ENCODE assay signal across 26 cellular contexts in the genomic region with DNA sequence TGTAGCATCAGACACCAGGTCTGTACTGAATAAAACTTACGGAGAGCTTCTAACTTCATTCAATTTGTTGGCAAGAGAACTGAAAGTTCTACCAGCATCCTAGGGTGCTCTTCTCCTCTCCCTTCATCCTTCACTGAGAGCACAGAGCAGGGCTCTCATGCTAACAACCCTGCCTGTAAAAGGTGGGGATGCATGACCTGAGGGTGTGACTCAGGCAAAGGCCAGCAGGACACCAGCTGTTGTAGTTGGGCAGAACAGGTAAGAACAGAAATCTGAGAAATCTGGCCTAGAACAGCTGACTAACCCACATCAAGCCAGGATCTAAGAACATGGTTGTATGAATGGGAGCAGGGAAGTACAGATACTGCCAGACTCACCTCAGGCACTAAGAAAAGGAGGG.
A peak's percentile ranks its signal among the peaks of the same experiment; 100 is the strongest.
DNase-seq lines count a peak whose midpoint lies in the region; TF ChIP-seq lines count a peak whose summit lies in the region.
"Had no signal": no experiment of that assay in that cellular context is flagged by ENCODE, and none has a peak within 500 bp of the region (broad histone marks: within the 10 kb centered on the region; RNA-seq: fewer than 3 reads in every experiment).

No MANE protein-coding gene starts in this region.

- H3K4me3 Mint-ChIP-seq in Calu3 (ENCODE audit: low read depth, unreplicated experiment), result peak overlapping the region; percentile 13
- H3K4me3 Mint-ChIP-seq: IgD-negative memory B cell, T-cell had no signal

- peak overlapping the region; percentile 26 for H3K9ac ChIP-seq in SK-N-MC (ENCODE audit: insufficient read length)
- H3K9ac ChIP-seq: KMS-11 had no signal

- intact Hi-C loops in Calu3 (cut with micrococcal nuclease; ENCODE audit: unreplicated experiment), result loop anchor here (5.0 kb wide), 1 partner anchor 63 kb away; no protein-coding TSS in a partner anchor
- intact Hi-C loops in ascending aorta (cut with DNase I), result loop anchor here (5.0 kb wide), 2 partner anchors 43 to 62 kb away; partner anchors contain the start of gene MYLK

- H3K4me1 Mint-ChIP-seq in Calu3 (ENCODE audit: low read depth, unreplicated experiment), result peaks cover 34% of the 10 kb centered on the region
- H3K4me1 Mint-ChIP-seq: CD4-positive, alpha-beta memory T cell; IgD-negative memory B cell; T-cell had no signal

- no peak for DNase-seq in AG04450 (ENCODE audit: low read depth, low spot score)
- DNase-seq in Calu3, result no peak
- DNase-seq in SK-N-MC (ENCODE audit: low read depth, low spot score), result no peak
- DNase-seq in kidney tubule cell (ENCODE audit: low spot score), result peak; percentile 54
- DNase-seq in stimulated activated CD4-positive, alpha-beta T cell treated with anti-CD3 and anti-CD28 coated beads, Interleukin-4, amount 100 ng/mL, for 24 hours, result no peak
- no peak for DNase-seq in ascending aorta (ENCODE audit: low spot score in 2 of 2)
- DNase-seq in GM13976 (ENCODE audit: low spot score), result no peak
- DNase-seq: C1 segment of cervical spinal cord; CD4-positive, alpha-beta memory T cell; COR-L47; DMS 273 treated with DMSO at 0.1 percent for 48 hours; H7; NCI-H1048; NCI-H1417; NCI-H1694; NCI-H2029 treated with DMSO at 0.1 percent for 48 hours; NCI-H2171; NCI-H345; NCI-H524; NCI-H774; NK-92 treated with Interleukin-12 subunit alpha and Interleukin-12 subunit beta, amount 100 ng/mL, for 24 hours; PC-3; T-cell had no signal

- no peak overlapping the region for H3K4me3 ChIP-seq in AG04450 (ENCODE audit: low read depth, low read length)
- peak overlapping the region; percentile 22; the same call in 1 of the 2 replicates for H3K4me3 ChIP-seq in SK-N-MC
- H3K4me3 ChIP-seq in ascending aorta, result no peak overlapping the region
- H3K4me3 ChIP-seq: A549 had no signal

- peak overlapping the region; percentile 27 for H3K27ac Mint-ChIP-seq in Calu3 (ENCODE audit: unreplicated experiment)
- H3K27ac Mint-ChIP-seq: CD4-positive, alpha-beta memory T cell; IgD-negative memory B cell; T-cell had no signal

- H3K9me3 ChIP-seq in AG04450 (ENCODE audit: control insufficient read depth, insufficient read depth, low read length) (peaks cover 10% of the 10 kb centered on the region; the same call in 1 of the 2 replicates), SK-N-MC (ENCODE audit: low read depth, low read length) (no peaks in the 10 kb centered on the region), ascending aorta (no peaks in the 10 kb centered on the region)

- in situ Hi-C loops in GM13976 (cut with MboI; ENCODE audit: low sequenced_read_pairs, unreplicated experiment), result no loop called here

- POLR2A ChIA-PET in AG04450 (lab: Yijun Ruan, JAX), result no interaction called here

- H3K36me3 Mint-ChIP-seq in Calu3 (ENCODE audit: insufficient read depth, unreplicated experiment), result peaks cover 4% of the 10 kb centered on the region
- H3K36me3 Mint-ChIP-seq: CD4-positive, alpha-beta memory T cell; IgD-negative memory B cell; T-cell had no signal

- H3K4me1 ChIP-seq in ascending aorta, result peaks cover 11 to 33% of the 10 kb centered on the region in 2 donors

- H3K27me3 ChIP-seq in AG04450 (ENCODE audit: control insufficient read depth, insufficient read depth, low read length) (no peaks in the 10 kb centered on the region), ascending aorta (no peaks in the 10 kb centered on the region)

- H3K27ac ChIP-seq in AG04450 (ENCODE audit: low read depth, low read length) (peak overlapping the region; percentile 66), SK-N-MC (peak overlapping the region; percentile 91), ascending aorta (peak overlapping the region in 1 of 2 donors; percentile 91)
- H3K27ac ChIP-seq: A549, KMS-11 had no signal

- no peaks in the 10 kb centered on the region for H3K27me3 Mint-ChIP-seq in Calu3 (ENCODE audit: unreplicated experiment)

- no TSS peak for BruUV-seq in Calu3 (replicated peaks; lab: Mats Ljungman, UMichigan)

- no peak for TF ChIP-seq CTCF in AG04450 (IDR thresholded peaks at IDR 0.05; ENCODE audit: low read depth, low read length)
- no peak for TF ChIP-seq CTCF in Calu3 (IDR thresholded peaks at IDR 0.05; ENCODE audit: unreplicated experiment)
- no peak for TF ChIP-seq CTCF in ascending aorta (IDR thresholded peaks at IDR 0.05)
- no peak for TF ChIP-seq CTCF in GM13976 (IDR thresholded peaks at IDR 0.05; ENCODE audit: borderline replicate concordance, control extremely low read depth, extremely low read depth, insufficient read depth, missing control alignments)

- H3K9me3 Mint-ChIP-seq in Calu3 (ENCODE audit: low read depth, unreplicated experiment), result peaks cover 8% of the 10 kb centered on the region
- H3K9me3 Mint-ChIP-seq: T-cell had no signal

- CTCF ChIA-PET in AG04450 (lab: Charles Lee), result interaction anchor here (0.6 to 3.3 kb wide), 2 partner anchors 96 to 646 kb away, joined by 4 to 11 read pairs; no protein-coding TSS in a partner anchor
- CTCF ChIA-PET in Calu3 (lab: Charles Lee), result no interaction called here

- no peaks in the 10 kb centered on the region for H3K36me3 ChIP-seq in SK-N-MC (ENCODE audit: insufficient read depth, low read length)
- H3K36me3 ChIP-seq in ascending aorta, result peaks cover 8 to 13% of the 10 kb centered on the region in 2 donors
